In genomic region chr13:32203736-32204135, GRCh38 we compare ENCODE assay signal across 31 cellular contexts.
"Had no signal": no experiment of that assay in that cellular context is flagged by ENCODE, and none has a peak within 500 bp of the region (broad histone marks: within the 10 kb centered on the region; RNA-seq: fewer than 3 reads in every experiment).

No MANE protein-coding gene starts in this region.

- ATAC-seq: activated CD4-positive, CD25-positive, alpha-beta regulatory T cell treated with anti-CD3 and anti-CD28 coated beads, Interleukin-2, amount 50 U/mL, for 24 hours; activated CD8-positive, alpha-beta T cell treated with anti-CD3 and anti-CD28 coated beads for 36 hours; activated naive CD8-positive, alpha-beta T cell treated with anti-CD3 and anti-CD28 coated beads, Interleukin-2, amount 50 U/mL, for 24 hours; activated T-cell treated with anti-CD3 and anti-CD28 coated beads, Interleukin-2, amount 50 U/mL, for 4 hours; activated T-helper 17 cell treated with anti-CD3 and anti-CD28 coated beads, Interleukin-2, amount 50 U/mL, for 72 hours; body of pancreas; gastroesophageal sphincter; T-helper 17 cell had no signal

- H3K36me3 ChIP-seq: adrenal gland, colonic mucosa, esophagus squamous epithelium had no signal

- H3K4me3 ChIP-seq: adrenal gland, body of pancreas, colonic mucosa, esophagus squamous epithelium, gastroesophageal sphincter had no signal

- H3K9me3 ChIP-seq: adrenal gland, body of pancreas, colonic mucosa, esophagus squamous epithelium, gastroesophageal sphincter had no signal

- H3K27ac ChIP-seq: adrenal gland, body of pancreas, colonic mucosa, epithelial cell of prostate, esophagus squamous epithelium, gastroesophageal sphincter, WERI-Rb-1 had no signal

- H3K4me1 ChIP-seq: adrenal gland, colonic mucosa, gastroesophageal sphincter had no signal

- DNase-seq: activated B cell treated with CpG ODN at 0.5 μM for 24 hours; activated CD4-positive, alpha-beta T cell treated with anti-CD3 and anti-CD28 coated beads for 48 hours; activated CD4-positive, alpha-beta T cell treated with anti-CD3 and anti-CD28 coated beads, Interleukin-2, amount 50 U/mL, for 1 hour; activated CD4-positive, alpha-beta T cell treated with anti-CD3 and anti-CD28 coated beads, Interleukin-2, amount 50 U/mL, for 48 hours; activated CD8-positive, alpha-beta memory T cell treated with anti-CD3 and anti-CD28 coated beads for 24 hours; activated CD8-positive, alpha-beta T cell treated with anti-CD3 and anti-CD28 coated beads for 36 hours; activated effector memory CD4-positive, alpha-beta T cell treated with Interleukin-2 at 50 U/mL for 16 hours; activated gamma-delta T cell treated with Interleukin-2 at 50 U/mL for 16 hours; activated naive CD4-positive, alpha-beta T cell treated with anti-CD3 and anti-CD28 coated beads, Interleukin-2, amount 50 U/mL, for 16 hours; activated naive CD4-positive, alpha-beta T cell treated with Interleukin-2 at 50 U/mL for 16 hours; activated naive CD8-positive, alpha-beta T cell treated with anti-CD3 and anti-CD28 coated beads for 36 hours; activated naive CD8-positive, alpha-beta T cell treated with anti-CD3 and anti-CD28 coated beads, Interleukin-2, amount 50 U/mL, for 24 hours; activated T-cell treated with anti-CD3 and anti-CD28 coated beads, Interleukin-2, amount 50 U/mL, for 4 hours; adrenal gland; amygdala; aorta; body of pancreas; central memory CD4-positive, alpha-beta T cell; cerebellar nuclear complex; colonic mucosa; effector CD8-positive, alpha-beta T cell; esophagus squamous epithelium; foreskin melanocyte; T-helper 1 cell; T-helper 17 cell; T1000; WERI-Rb-1 had no signal

- H3K27me3 ChIP-seq: adrenal gland, body of pancreas, colonic mucosa, esophagus squamous epithelium, gastroesophageal sphincter had no signal
